Comparison of ENCODE assay signal across 3 cellular contexts in genomic region chr19:11455233-11455554, GRCh38. TPM values are rescaled to one million over a fixed set of nuclear protein-coding genes. Genes with fewer than 3 reads are reported as not detected.
"Had no signal": no experiment of that assay in that cellular context is flagged by ENCODE, and none has a peak within 500 bp of the region (broad histone marks: within the 10 kb centered on the region; RNA-seq: fewer than 3 reads in every experiment).

No MANE protein-coding gene starts in this region.

RNA-seq across cellular contexts. Expression of gene ELAVL3, which starts 25.7 kb away (rescaled TPM):
- total RNA-seq: HFFc6, HT1080, IMR-90 had no signal
- polyA plus RNA-seq: IMR-90 had no signal

RNA-seq across cellular contexts. Expression of gene RGL3, which starts 36.1 kb away (rescaled TPM):
- total RNA-seq: HT1080 had no signal
